Comparison of ENCODE assay signal across 25 cellular contexts in genomic region chr6:123085403-123085802, GRCh38.
"Had no signal": no experiment of that assay in that cellular context is flagged by ENCODE, and none has a peak within 500 bp of the region (broad histone marks: within the 10 kb centered on the region; RNA-seq: fewer than 3 reads in every experiment).

No MANE protein-coding gene starts in this region.

- H3K27me3 ChIP-seq: neural progenitor cell, ovary, right lobe of liver, sigmoid colon, stomach, thyroid gland, tibial nerve, upper lobe of left lung, vagina had no signal

- H3K79me2 ChIP-seq: parathyroid adenoma had no signal

- H3K9me3 ChIP-seq: ovary, psoas muscle, right lobe of liver, sigmoid colon, stomach, thoracic aorta, thyroid gland, tibial nerve, upper lobe of left lung, vagina had no signal

- H3K27ac ChIP-seq: neural progenitor cell, ovary, parathyroid adenoma, psoas muscle, right lobe of liver, sigmoid colon, stomach, thoracic aorta, thyroid gland, tibial nerve, upper lobe of left lung, vagina had no signal

- H3K4me3 ChIP-seq: neural progenitor cell, ovary, psoas muscle, right lobe of liver, sigmoid colon, stomach, thoracic aorta, thyroid gland, tibial nerve, upper lobe of left lung, vagina had no signal

- H3K36me3 ChIP-seq: neural progenitor cell, ovary, right lobe of liver, sigmoid colon, stomach, thoracic aorta, thyroid gland, tibial nerve, upper lobe of left lung, vagina had no signal

- H2AFZ ChIP-seq: neural progenitor cell, parathyroid adenoma had no signal

- H3K4me1 ChIP-seq: neural progenitor cell, parathyroid adenoma, right lobe of liver, sigmoid colon, stomach, thyroid gland, tibial nerve, upper lobe of left lung, vagina had no signal

- ATAC-seq: natural killer cell; psoas muscle; right cardiac atrium; right lobe of liver; stimulated activated effector memory CD8-positive, alpha-beta T cell treated with anti-CD3 and anti-CD28 coated beads, Interleukin-12 subunit alpha, Interleukin-12 subunit beta, amount 100 ng/mL, for 72 hours; stimulated activated naive B cell treated with anti-CD40 and anti-IgM and Interleukin-4, amounts not matched to agents 10 μg/mL and 1 μg/mL and 100 μg/mL, for 72 hours had no signal

- DNase-seq: natural killer cell; occipital lobe; ovary; posterior cingulate gyrus; psoas muscle; right cardiac atrium; right lobe of liver; sigmoid colon; small intestine; stimulated activated CD4-positive, alpha-beta T cell treated with anti-CD3 and anti-CD28 coated beads, Interleukin-15, amount 100 ng/mL, for 24 hours; stimulated activated CD4-positive, alpha-beta T cell treated with anti-CD3 and anti-CD28 coated beads, Interleukin-2, amount 100 ng/mL, for 24 hours; stimulated activated CD4-positive, alpha-beta T cell treated with anti-CD3 and anti-CD28 coated beads, Interleukin-2, amount 100 ng/mL, for 48 hours; stimulated activated CD4-positive, alpha-beta T cell treated with anti-CD3 and anti-CD28 coated beads, Interleukin-4, amount 100 ng/mL, for 24 hours; stimulated activated naive B cell treated with anti-CD40 and anti-IgM and Interleukin-4, amounts not matched to agents 10 μg/mL and 1 μg/mL and 100 μg/mL, for 72 hours; stimulated activated naive CD4-positive, alpha-beta T cell treated with Interleukin-2 at 50 U/mL for 16 hours; stomach; thyroid gland; trophoblast cell had no signal

- H3K4me2 ChIP-seq: neural progenitor cell had no signal

- H3K9ac ChIP-seq: neural progenitor cell, parathyroid adenoma had no signal
